Comparison of ENCODE assay signal across 13 cellular contexts in genomic region chr9:14511452-14511851, GRCh38.
A peak's percentile ranks its signal among the peaks of the same experiment; 100 is the strongest.
DNase-seq lines count a peak whose midpoint lies in the region; ATAC-seq and TF ChIP-seq lines count a peak whose summit lies in the region.
"Had no signal": no experiment of that assay in that cellular context is flagged by ENCODE, and none has a peak within 500 bp of the region (broad histone marks: within the 10 kb centered on the region; RNA-seq: fewer than 3 reads in every experiment).

No MANE protein-coding gene starts in this region.

- no peaks in the 10 kb centered on the region for H3K4me1 ChIP-seq in colonic mucosa
- H3K4me1 ChIP-seq: Peyer's patch had no signal

- DNase-seq in GM03348 (ENCODE audit: low spot score) (peak; percentile 22), epithelial cell of prostate (ENCODE audit: low read depth, low spot score) (peak; percentile 18), colonic mucosa (no peak), CD1c-positive myeloid dendritic cell (ENCODE audit: extremely low spot score) (no peak), SK-N-DZ (ENCODE audit: low spot score) (no peak)
- no peak for DNase-seq in activated CD4-positive, alpha-beta T cell treated with anti-CD3 and anti-CD28 coated beads for 48 hours
- DNase-seq: activated CD4-positive, alpha-beta T cell treated with anti-CD3 and anti-CD28 coated beads, Interleukin-2, amount 50 U/mL, for 1 hour; DMS153; mesendoderm; NCI-H2227 treated with DMSO at 0.1 percent for 48 hours; Peyer's patch had no signal

- no peak for TF ChIP-seq CTCF in colonic mucosa (IDR thresholded peaks at IDR 0.05)

- H3K9me3 ChIP-seq in colonic mucosa, result no peaks in the 10 kb centered on the region
- H3K9me3 ChIP-seq: Peyer's patch had no signal

- ATAC-seq in GM21619 (IDR thresholded peaks at IDR 0.05; ENCODE audit: unreplicated experiment) (peak; percentile 82), HG03469 (IDR thresholded peaks at IDR 0.05; ENCODE audit: unreplicated experiment) (peak; percentile 89)

- H3K27me3 ChIP-seq in colonic mucosa, result no peaks in the 10 kb centered on the region
- H3K27me3 ChIP-seq: Peyer's patch had no signal

- H3K4me3 ChIP-seq in colonic mucosa, result no peak overlapping the region
- H3K4me3 ChIP-seq: Peyer's patch had no signal

- H3K36me3 ChIP-seq in colonic mucosa, result no peaks in the 10 kb centered on the region
- H3K36me3 ChIP-seq: Peyer's patch had no signal

- H3K9ac ChIP-seq in colonic mucosa (ENCODE audit: low read depth in 2 of 2, low read length in 2 of 2), result no peak overlapping the region

- H3K27ac ChIP-seq in epithelial cell of prostate (no peak overlapping the region), colonic mucosa (no peak overlapping the region)
- H3K27ac ChIP-seq: Peyer's patch had no signal

- intact Hi-C loops in colonic mucosa (cut with DNase I), result no loop called here

Comparison
In these comparisons a context has a peak if more than half of its experiments do, and no peak if none do; other contexts are left out.
1. DNase-seq: peak in GM03348 (single experiment) and epithelial cell of prostate (single experiment); none in colonic mucosa (single experiment), CD1c-positive myeloid dendritic cell (single experiment), SK-N-DZ (single experiment) and activated CD4-positive, alpha-beta T cell treated with anti-CD3 and anti-CD28 coated beads for 48 hours (single experiment).